29 cellular contexts compared by ENCODE assay signal in genomic region chr13:110030394-110030928, GRCh38.
DNase-seq lines count a peak whose midpoint lies in the region; ATAC-seq and TF ChIP-seq lines count a peak whose summit lies in the region.
"Had no signal": no experiment of that assay in that cellular context is flagged by ENCODE, and none has a peak within 500 bp of the region (broad histone marks: within the 10 kb centered on the region; RNA-seq: fewer than 3 reads in every experiment).

No MANE protein-coding gene starts in this region.

- intact Hi-C loops in psoas muscle (cut with DNase I) (no loop called here), lower leg skin (cut with DNase I; ENCODE audit: low total_unique reads) (no loop called here)

- 26 to 38% (median 30%) methylated on average over 7 of the region's 7 CpGs for WGBS in psoas muscle, 3 donors
- 76 to 92% methylated on average over 7 of the region's 7 CpGs for WGBS in lower leg skin, 2 donors

- no peak for TF ChIP-seq POLR2A in lower leg skin (IDR thresholded peaks at IDR 0.05)

- ATAC-seq in GM18511 (IDR thresholded peaks at IDR 0.05; ENCODE audit: unreplicated experiment) (peak; percentile 93), GM21526 (IDR thresholded peaks at IDR 0.05; ENCODE audit: low FRiP score, unreplicated experiment) (peak; percentile 78), psoas muscle (peak; percentile 36 to 59 (median 45))
- ATAC-seq: activated naive CD4-positive, alpha-beta T cell treated with anti-CD3 and anti-CD28 coated beads, Interleukin-2, amount 50 U/mL, for 72 hours; lower lobe of right lung; naive thymus-derived CD8-positive, alpha-beta T cell had no signal

- no peaks in the 10 kb centered on the region for H3K4me1 ChIP-seq in psoas muscle
- H3K4me1 ChIP-seq: lower lobe of right lung, sigmoid colon, SJSA1, tibial nerve had no signal

- no peak for TF ChIP-seq CTCF in psoas muscle (IDR thresholded peaks at IDR 0.05)
- TF ChIP-seq CTCF in lower leg skin (IDR thresholded peaks at IDR 0.05): no peak

- H3K4me3 ChIP-seq in psoas muscle: no peak overlapping the region
- no peak overlapping the region for H3K4me3 ChIP-seq in lower leg skin (ENCODE audit: low read depth, poor library complexity, severe bottlenecking)
- H3K4me3 ChIP-seq: dorsolateral prefrontal cortex, lower lobe of right lung, sigmoid colon, SJSA1, tibial nerve had no signal

- H3K36me3 ChIP-seq in psoas muscle (ENCODE audit: insufficient read depth in 1 of 2, low read depth in 1 of 2): no peaks in the 10 kb centered on the region
- H3K36me3 ChIP-seq: lower lobe of right lung, sigmoid colon, SJSA1, tibial nerve, WERI-Rb-1 had no signal

- DNase-seq in NCI-H748 treated with DMSO at 0.1 percent for 48 hours (lab: John Stamatoyannopoulos, UW) (peak; percentile 32), psoas muscle (no peak), germinal center (ENCODE audit: low spot score) (no peak), lower leg skin (ENCODE audit: low spot score in 2 of 2) (no peak), SW 1271 (lab: John Stamatoyannopoulos, UW) (no peak)
- DNase-seq: activated CD4-positive, alpha-beta T cell treated with anti-CD3 and anti-CD28 coated beads for 4 hours; amygdala; Calu3; DND-41; dorsolateral prefrontal cortex; foreskin melanocyte; GOT3; Karpas-422; kidney; lower lobe of right lung; midbrain; naive thymus-derived CD8-positive, alpha-beta T cell; NCI-H2081 treated with DMSO at 0.1 percent for 48 hours; nucleus accumbens; sigmoid colon; stimulated activated CD4-positive, alpha-beta T cell treated with anti-CD3 and anti-CD28 coated beads, Interleukin-4, amount 100 ng/mL, for 4 hours; T1000; WERI-Rb-1 had no signal

- no peak overlapping the region for H3K27ac ChIP-seq in psoas muscle
- H3K27ac ChIP-seq: dorsolateral prefrontal cortex, lower lobe of right lung, RWPE1, sigmoid colon, SJSA1, tibial nerve, WERI-Rb-1 had no signal

- H3K9me3 ChIP-seq in psoas muscle: no peaks in the 10 kb centered on the region
- H3K9me3 ChIP-seq: lower lobe of right lung, sigmoid colon, SJSA1, tibial nerve had no signal

- H3K27me3 ChIP-seq in psoas muscle (ENCODE audit: insufficient read depth in 3 of 3, low read length in 2 of 3): no peaks in the 10 kb centered on the region
- H3K27me3 ChIP-seq: sigmoid colon, SJSA1, tibial nerve had no signal
